Comparison of ENCODE assay signal across 1 cellular context in genomic region chr1:51899022-51899421, GRCh38.
TF ChIP-seq lines count a peak whose summit lies in the region.

No MANE protein-coding gene starts in this region.

TF ChIP-seq in A549, 52 proteins besides CTCF, POLR2A, EP300 and RAD21:
- no peak for TF ChIP-seq FOXS1 (CRISPR knock-in tag; IDR thresholded peaks at IDR 0.05)
- TF ChIP-seq REST (IDR thresholded peaks at IDR 0.05), result no peak
- no peak for TF ChIP-seq FOSL2 (IDR thresholded peaks at IDR 0.05)
- TF ChIP-seq FOSL2 (CRISPR knock-in tag; IDR thresholded peaks at IDR 0.05), result no peak
- TF ChIP-seq HEYL (CRISPR knock-in tag; IDR thresholded peaks at IDR 0.05), result no peak
- no peak for TF ChIP-seq EHF (CRISPR knock-in tag; IDR thresholded peaks at IDR 0.05)
- no peak for TF ChIP-seq MYC (IDR thresholded peaks at IDR 0.05; ENCODE audit: borderline replicate concordance, low read length)
- no peak for TF ChIP-seq RCOR1 (IDR thresholded peaks at IDR 0.05; ENCODE audit: low read depth, low read length)
- TF ChIP-seq BCL3 (IDR thresholded peaks at IDR 0.05), result no peak
